ENCODE assay signal across 8 cellular contexts in the genomic region with DNA sequence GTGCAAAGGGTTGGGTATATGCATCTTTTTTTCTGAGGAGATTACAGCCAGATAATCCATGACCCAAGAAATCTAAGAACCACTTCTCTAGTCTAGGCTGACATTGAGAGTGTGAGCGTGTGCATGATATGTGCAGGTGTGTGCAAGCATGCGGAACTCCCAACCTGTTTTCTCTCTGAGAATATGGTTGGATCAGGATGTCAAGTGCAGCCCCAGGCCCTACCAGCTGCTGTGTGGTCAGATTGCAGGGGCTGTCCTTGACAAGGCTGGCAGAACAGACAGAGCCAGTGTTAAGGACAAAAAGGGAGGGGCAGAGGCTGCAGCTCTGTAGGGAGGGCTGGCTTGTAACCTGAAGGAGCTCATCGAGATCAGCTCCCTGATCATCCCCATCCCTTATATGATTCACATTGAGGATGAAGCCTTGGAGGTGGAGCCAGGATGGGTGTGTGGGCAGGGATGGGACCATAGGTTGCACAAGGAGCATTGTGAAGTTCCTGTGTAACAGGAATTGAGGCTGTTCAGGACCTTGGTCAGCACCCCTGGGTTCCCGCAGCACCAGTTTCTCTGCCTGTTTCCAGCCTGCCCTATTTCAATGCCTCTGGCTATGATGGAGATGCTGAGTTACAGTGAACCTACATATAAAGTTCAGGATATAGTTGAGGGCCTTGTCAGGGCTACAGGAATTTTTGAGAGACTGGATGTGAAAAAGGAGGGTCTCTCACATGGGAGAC. TPM values are rescaled to one million over a fixed set of nuclear protein-coding genes. Genes with fewer than 3 reads are reported as not detected.
DNase-seq lines count a peak whose midpoint lies in the region; ATAC-seq lines count a peak whose summit lies in the region.

No MANE protein-coding gene starts in this region.

- H3K4me1 ChIP-seq in Karpas-422 (ENCODE audit: low read length) = peaks cover 89% of the 10 kb centered on the region

- H3K4me2 ChIP-seq in Karpas-422 (ENCODE audit: low read depth, low read length, poor library complexity, severe bottlenecking) = peak overlapping the region; percentile 56

- no peaks in the 10 kb centered on the region for H3K27me3 ChIP-seq in Karpas-422 (ENCODE audit: low read length)

- H4K20me1 ChIP-seq in Karpas-422 (ENCODE audit: insufficient read depth, low read depth, low read length) = no peaks in the 10 kb centered on the region

- peak overlapping the region; percentile 48 for H3K9ac ChIP-seq in Karpas-422 (ENCODE audit: low read length)

- H2AFZ ChIP-seq in Karpas-422 (ENCODE audit: low read length) = no peak overlapping the region

- DNase-seq in EH (ENCODE audit: low read depth) (peak; percentile 75), Karpas-422 (peak; percentile 90), T-helper 1 cell (peak in 3 of 5 donors; percentile 8 to 11 (median 10)), fibroblast of gingiva (ENCODE audit: low read depth) (peak; percentile 30)
- DNase-seq in stimulated activated CD4-positive, alpha-beta T cell treated with anti-CD3 and anti-CD28 coated beads, Interleukin-1b, Interleukin-23, amount 100 ng/mL, for 48 hours = peak; percentile 11
- DNase-seq in activated effector memory CD4-positive, alpha-beta T cell treated with anti-CD3 and anti-CD28 coated beads, Interleukin-2, amount 50 U/mL, for 16 hours = no peak

- ATAC-seq in HG03280 (IDR thresholded peaks at IDR 0.05; ENCODE audit: unreplicated experiment) = no peak
- no peak for ATAC-seq in HG02870 (IDR thresholded peaks at IDR 0.05; ENCODE audit: unreplicated experiment)

- H3K79me2 ChIP-seq in Karpas-422 (ENCODE audit: low read length) = no peaks in the 10 kb centered on the region

- no peaks in the 10 kb centered on the region for H3K36me3 ChIP-seq in Karpas-422 (ENCODE audit: insufficient read depth, low read length)

- no peaks in the 10 kb centered on the region for H3K9me2 ChIP-seq in Karpas-422 (replicated peaks; ENCODE audit: insufficient read depth, low read length)

- no peaks in the 10 kb centered on the region for H3K9me3 ChIP-seq in Karpas-422 (ENCODE audit: low read length)

- H3K27ac ChIP-seq in Karpas-422 (ENCODE audit: low read length) = peak overlapping the region; percentile 83

- H3K4me3 ChIP-seq in Karpas-422 (ENCODE audit: low read length) = peak overlapping the region; percentile 22; the same call in 1 of the 2 replicates

RNA-seq across cellular contexts. Expression of a gene that starts 52.6 kb away (rescaled TPM):
- 0.07 TPM in 1 of 2 replicates, not detected in the other for total RNA-seq in Karpas-422 (2014; rRNA removed; shearing (Covaris generic); ENCODE audit: low replicate concordance)
